ENCODE assay signal across 17 cellular contexts in the genomic region with DNA sequence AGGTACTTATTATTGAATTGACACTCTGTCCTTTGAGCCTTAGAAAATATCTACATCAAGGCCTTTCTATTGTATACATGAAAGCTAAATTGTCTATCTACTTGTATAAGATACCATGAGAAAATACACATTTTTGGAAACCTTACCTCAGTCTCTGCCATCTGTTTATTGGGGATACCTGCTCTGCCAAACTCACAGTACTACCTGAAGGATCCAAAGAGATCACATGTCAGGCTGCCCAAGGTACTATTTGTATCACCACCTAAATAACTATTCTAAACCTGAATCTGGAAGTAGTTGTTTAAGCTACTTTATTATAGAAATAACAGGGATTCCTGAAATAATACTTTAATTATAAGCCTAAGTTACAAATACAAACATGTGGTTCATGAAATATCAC.
"Had no signal": no experiment of that assay in that cellular context is flagged by ENCODE, and none has a peak within 500 bp of the region (broad histone marks: within the 10 kb centered on the region; RNA-seq: fewer than 3 reads in every experiment).

No MANE protein-coding gene starts in this region.

- ATAC-seq: left ventricle myocardium superior, T-helper 17 cell had no signal

- H3K27me3 ChIP-seq: thyroid gland had no signal

- H3K4me1 ChIP-seq: thyroid gland had no signal

- H3K27ac ChIP-seq: epithelial cell of prostate, thyroid gland had no signal

- H3K36me3 ChIP-seq: thyroid gland had no signal

- H3K4me3 ChIP-seq: thyroid gland had no signal

- H3K9me3 ChIP-seq: thyroid gland had no signal

- DNase-seq: activated CD4-positive, alpha-beta memory T cell treated with anti-CD3 and anti-CD28 coated beads for 36 hours; activated CD4-positive, alpha-beta T cell treated with anti-CD3 and anti-CD28 coated beads for 4 hours; activated CD4-positive, CD25-positive, alpha-beta regulatory T cell; activated naive CD4-positive, alpha-beta T cell treated with Interleukin-2 at 50 U/mL for 16 hours; activated naive CD8-positive, alpha-beta T cell treated with anti-CD3 and anti-CD28 coated beads for 36 hours; activated T-cell treated with anti-CD3 and anti-CD28 coated beads, Interleukin-2, amount 50 U/mL, for 48 hours; kidney; left ventricle myocardium superior; occipital lobe; retina; stimulated activated CD4-positive, alpha-beta T cell treated with anti-CD3 and anti-CD28 coated beads, Interleukin-12 subunit alpha, Interleukin-12 subunit beta, amount 100 ng/mL, for 4 hours; stimulated activated CD4-positive, alpha-beta T cell treated with anti-CD3 and anti-CD28 coated beads, Interleukin-4, amount 100 ng/mL, for 4 hours; substantia nigra; SW 1271; T-helper 17 cell; thyroid gland had no signal
